ENCODE assay signal across 24 cellular contexts in genomic region chr5:125194901-125195300, GRCh38.
"Had no signal": no experiment of that assay in that cellular context is flagged by ENCODE, and none has a peak within 500 bp of the region (broad histone marks: within the 10 kb centered on the region; RNA-seq: fewer than 3 reads in every experiment).

No MANE protein-coding gene starts in this region.

- H3K9me3 ChIP-seq: esophagus squamous epithelium, psoas muscle, right lobe of liver, spleen, tibial artery, upper lobe of right lung had no signal

- H3K27ac Mint-ChIP-seq: dendritic cell treated with granulocyte-macrophage colony-stimulating factor and Interleukin-4, amounts not matched to agents 40 ng/mL and 50 ng/mL, for 4 days; effector memory CD8-positive, alpha-beta T cell; natural killer cell treated with Interleukin-12 subunit alpha and Interleukin-12 subunit beta and Interleukin-15 and Interleukin-18, amount 100 ng/mL, for 72 hours; stimulated activated memory B cell treated with anti-CD40 and anti-IgM and Interleukin-4, amounts not matched to agents 10 μg/mL and 1 μg/mL and 100 μg/mL, for 72 hours; stimulated activated naive CD8-positive, alpha-beta T cell treated with anti-CD3 and anti-CD28 coated beads, Interleukin-15, Interleukin-2, amounts not matched to agents 100 ng/mL and 50 ng/mL, for 24 hours had no signal

- H3K27me3 ChIP-seq: esophagus squamous epithelium, foreskin keratinocyte, hepatocyte, right lobe of liver, spleen, tibial artery, upper lobe of right lung had no signal

- DNase-seq: effector memory CD8-positive, alpha-beta T cell; esophagus squamous epithelium; foreskin keratinocyte; head of caudate nucleus; left colon; left ventricle myocardium superior; mesenchymal stem cell; midbrain; psoas muscle; retina; right lobe of liver; spleen; stimulated activated CD4-positive, alpha-beta T cell treated with anti-CD3 and anti-CD28 coated beads, Interleukin-15, amount 100 ng/mL, for 24 hours; stimulated activated CD4-positive, alpha-beta T cell treated with anti-CD3 and anti-CD28 coated beads, Interleukin-1b, Interleukin-23, amount 100 ng/mL, for 48 hours; stimulated activated CD4-positive, alpha-beta T cell treated with anti-CD3 and anti-CD28 coated beads, Interleukin-4, amount 100 ng/mL, for 24 hours; tibial artery; upper lobe of right lung had no signal

- H3K27me3 Mint-ChIP-seq: effector memory CD8-positive, alpha-beta T cell; stimulated activated memory B cell treated with anti-CD40 and anti-IgM and Interleukin-4, amounts not matched to agents 10 μg/mL and 1 μg/mL and 100 μg/mL, for 72 hours; stimulated activated naive CD8-positive, alpha-beta T cell treated with anti-CD3 and anti-CD28 coated beads, Interleukin-15, Interleukin-2, amounts not matched to agents 100 ng/mL and 50 ng/mL, for 24 hours had no signal

- H3K36me3 ChIP-seq: esophagus squamous epithelium, right lobe of liver, spleen, tibial artery, upper lobe of right lung had no signal

- H3K4me3 ChIP-seq: esophagus squamous epithelium, hepatocyte, lung, psoas muscle, right lobe of liver, spleen, tibial artery, upper lobe of right lung had no signal

- ATAC-seq: effector memory CD8-positive, alpha-beta T cell; foreskin keratinocyte; left colon; left ventricle myocardium superior; natural killer cell treated with Interleukin-12 subunit alpha and Interleukin-12 subunit beta and Interleukin-15 and Interleukin-18, amount 100 ng/mL, for 72 hours; psoas muscle; right lobe of liver; stimulated activated memory B cell treated with anti-CD40 and anti-IgM and Interleukin-4, amounts not matched to agents 10 μg/mL and 1 μg/mL and 100 μg/mL, for 72 hours; upper lobe of right lung had no signal

- H3K9me3 Mint-ChIP-seq: dendritic cell treated with granulocyte-macrophage colony-stimulating factor and Interleukin-4, amounts not matched to agents 40 ng/mL and 50 ng/mL, for 4 days; stimulated activated memory B cell treated with anti-CD40 and anti-IgM and Interleukin-4, amounts not matched to agents 10 μg/mL and 1 μg/mL and 100 μg/mL, for 72 hours had no signal

- H3K4me1 ChIP-seq: foreskin keratinocyte, right lobe of liver, upper lobe of right lung had no signal

- H3K4me3 Mint-ChIP-seq: dendritic cell treated with granulocyte-macrophage colony-stimulating factor and Interleukin-4, amounts not matched to agents 40 ng/mL and 50 ng/mL, for 4 days; effector memory CD8-positive, alpha-beta T cell; natural killer cell treated with Interleukin-12 subunit alpha and Interleukin-12 subunit beta and Interleukin-15 and Interleukin-18, amount 100 ng/mL, for 72 hours; stimulated activated memory B cell treated with anti-CD40 and anti-IgM and Interleukin-4, amounts not matched to agents 10 μg/mL and 1 μg/mL and 100 μg/mL, for 72 hours; stimulated activated naive CD8-positive, alpha-beta T cell treated with anti-CD3 and anti-CD28 coated beads, Interleukin-15, Interleukin-2, amounts not matched to agents 100 ng/mL and 50 ng/mL, for 24 hours had no signal

- H3K36me3 Mint-ChIP-seq: natural killer cell treated with Interleukin-12 subunit alpha and Interleukin-12 subunit beta and Interleukin-15 and Interleukin-18, amount 100 ng/mL, for 72 hours; stimulated activated memory B cell treated with anti-CD40 and anti-IgM and Interleukin-4, amounts not matched to agents 10 μg/mL and 1 μg/mL and 100 μg/mL, for 72 hours had no signal

- H3K27ac ChIP-seq: esophagus squamous epithelium, foreskin keratinocyte, hepatocyte, parathyroid adenoma, psoas muscle, right lobe of liver, spleen, tibial artery, upper lobe of right lung had no signal

- H3K9ac ChIP-seq: parathyroid adenoma had no signal
